In the genomic region with DNA sequence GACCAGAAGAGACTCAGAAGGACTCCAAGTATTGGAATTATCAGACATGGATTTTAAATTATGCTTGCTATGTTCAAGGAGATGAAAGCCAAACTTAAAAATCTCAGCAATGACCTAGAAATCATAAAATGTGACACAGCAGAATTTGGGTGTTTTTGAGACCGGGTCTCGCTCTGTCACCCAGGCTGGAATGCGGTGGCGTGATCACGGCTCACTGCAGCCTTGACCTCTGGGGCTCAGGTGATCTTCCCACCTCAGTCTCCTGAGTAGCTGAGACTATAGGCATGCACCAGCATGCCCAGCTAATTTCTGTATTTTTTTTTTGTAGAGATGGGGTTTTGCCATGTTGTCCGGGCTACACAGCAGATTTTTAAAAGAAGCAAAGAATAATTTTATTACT, we compare ENCODE assay signal across 1 cellular context.
A peak's percentile ranks its signal among the peaks of the same experiment; 100 is the strongest.
TF ChIP-seq lines count a peak whose summit lies in the region.

No MANE protein-coding gene starts in this region.

TF ChIP-seq in HepG2, 621 proteins besides CTCF, POLR2A, EP300 and RAD21 (continued from another document):
- TF ChIP-seq, protein P1, sequence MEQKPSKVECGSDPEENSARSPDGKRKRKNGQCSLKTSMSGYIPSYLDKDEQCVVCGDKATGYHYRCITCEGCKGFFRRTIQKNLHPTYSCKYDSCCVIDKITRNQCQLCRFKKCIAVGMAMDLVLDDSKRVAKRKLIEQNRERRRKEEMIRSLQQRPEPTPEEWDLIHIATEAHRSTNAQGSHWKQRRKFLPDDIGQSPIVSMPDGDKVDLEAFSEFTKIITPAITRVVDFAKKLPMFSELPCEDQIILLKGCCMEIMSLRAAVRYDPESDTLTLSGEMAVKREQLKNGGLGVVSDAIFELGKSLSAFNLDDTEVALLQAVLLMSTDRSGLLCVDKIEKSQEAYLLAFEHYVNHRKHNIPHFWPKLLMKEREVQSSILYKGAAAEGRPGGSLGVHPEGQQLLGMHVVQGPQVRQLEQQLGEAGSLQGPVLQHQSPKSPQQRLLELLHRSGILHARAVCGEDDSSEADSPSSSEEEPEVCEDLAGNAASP (CRISPR knock-in tag; IDR thresholded peaks at IDR 0.05; ENCODE audit: borderline replicate concordance) = peak; percentile 49; the same call in 1 of the 2 replicates
- TF ChIP-seq, protein P2, sequence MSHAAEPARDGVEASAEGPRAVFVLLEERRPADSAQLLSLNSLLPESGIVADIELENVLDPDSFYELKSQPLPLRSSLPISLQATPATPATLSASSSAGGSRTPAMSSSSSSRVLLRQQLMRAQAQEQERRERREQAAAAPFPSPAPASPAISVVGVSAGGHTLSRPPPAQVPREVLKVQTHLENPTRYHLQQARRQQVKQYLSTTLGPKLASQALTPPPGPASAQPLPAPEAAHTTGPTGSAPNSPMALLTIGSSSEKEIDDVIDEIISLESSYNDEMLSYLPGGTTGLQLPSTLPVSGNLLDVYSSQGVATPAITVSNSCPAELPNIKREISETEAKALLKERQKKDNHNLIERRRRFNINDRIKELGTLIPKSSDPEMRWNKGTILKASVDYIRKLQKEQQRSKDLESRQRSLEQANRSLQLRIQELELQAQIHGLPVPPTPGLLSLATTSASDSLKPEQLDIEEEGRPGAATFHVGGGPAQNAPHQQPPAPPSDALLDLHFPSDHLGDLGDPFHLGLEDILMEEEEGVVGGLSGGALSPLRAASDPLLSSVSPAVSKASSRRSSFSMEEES (CRISPR knock-in tag; IDR thresholded peaks at IDR 0.05) = peak; percentile 58; the same call in 1 of the 2 replicates
- TF ChIP-seq MAF1 (CRISPR knock-in tag; IDR thresholded peaks at IDR 0.05; ENCODE audit: borderline replicate concordance) = no peak
- TF ChIP-seq TEAD3 (CRISPR knock-in tag; optimal IDR thresholded peaks at IDR 0.05; ENCODE audit: borderline replicate concordance) = peak; percentile 92
- peak; percentile 87 for TF ChIP-seq NR2F6 (IDR thresholded peaks at IDR 0.05)
- peak; percentile 91 for TF ChIP-seq NR2F6 (CRISPR knock-in tag; IDR thresholded peaks at IDR 0.05)
- TF ChIP-seq SALL1 (CRISPR knock-in tag; IDR thresholded peaks at IDR 0.05) = peak; percentile 70
- TF ChIP-seq NR2F1 (CRISPR knock-in tag; IDR thresholded peaks at IDR 0.05) = peak; percentile 67 to 76; a peak in 3 of 4 replicates
- TF ChIP-seq FOSL2 (CRISPR knock-in tag; IDR thresholded peaks at IDR 0.05) = peak; percentile 12; the same call in 1 of the 2 replicates
- TF ChIP-seq NR2C2 (CRISPR knock-in tag; IDR thresholded peaks at IDR 0.05; ENCODE audit: borderline replicate concordance) = peak; percentile 52; the same call in 1 of the 2 replicates
- TF ChIP-seq NCOA2 (CRISPR knock-in tag; IDR thresholded peaks at IDR 0.05) = peak; percentile 49; the same call in 1 of the 2 replicates
